8 cellular contexts compared by ENCODE assay signal in genomic region chr4:154626793-154627484, GRCh38. TPM values are rescaled to one million over a fixed set of nuclear protein-coding genes. Genes with fewer than 3 reads are reported as not detected.
DNase-seq lines count a peak whose midpoint lies in the region; ATAC-seq, FAIRE-seq and TF ChIP-seq lines count a peak whose summit lies in the region.

No MANE protein-coding gene starts in this region.

- peak overlapping the region; percentile 66 for H2AFZ ChIP-seq in K562 (ENCODE audit: low read depth, low read length)

- H3K79me2 ChIP-seq in K562 (ENCODE audit: control insufficient read depth, insufficient read depth, low read length) = no peaks in the 10 kb centered on the region

- peaks cover 2 to 13% of the 10 kb centered on the region in 2 experiments; a peak in 3 of 5 replicates for H3K27me3 ChIP-seq in K562 (ENCODE audit: control insufficient read depth in 2 of 2, insufficient read depth in 2 of 2, low read length in 2 of 2)

- in situ Hi-C loops in K562 (cut with MboI) = loop anchor here (5.0 to 10.0 kb wide), 2 partner anchors 150 to 1298 kb away; no protein-coding TSS in a partner anchor

- CTCF ChIA-PET in K562 (lab: Yijun Ruan, JAX; ENCODE audit: low intra/inter-chr PET ratio) = interaction anchor here (0.6 to 1.6 kb wide), 4 partner anchors 74 to 1045 kb away, joined by 3 to 7 read pairs (median 4); no protein-coding TSS in a partner anchor

- POLR2A ChIA-PET in K562 (lab: Yijun Ruan, JAX) = interaction anchor here (0.8 kb wide), 1 partner anchor 14 kb away, joined by 4 read pairs; no protein-coding TSS in a partner anchor

- BruUV-seq in K562 (replicated peaks; lab: Mats Ljungman, UMichigan) = no TSS peak

- 22% methylated on average over 24 of the region's 48 CpGs for WGBS in K562 (ENCODE audit: insufficient coverage, low coverage, missing lambda C conversion rate)

- ATAC-seq in GM19023 (IDR thresholded peaks at IDR 0.05; ENCODE audit: unreplicated experiment) = peak; percentile 94
- ATAC-seq in HG03139 (IDR thresholded peaks at IDR 0.05; ENCODE audit: unreplicated experiment) = peak; percentile 99
- peak; percentile 100 for ATAC-seq in K562

- H3K4me2 ChIP-seq in K562 (ENCODE audit: insufficient read depth, low read length) = no peak overlapping the region

- no peaks in the 10 kb centered on the region for H3K9me1 ChIP-seq in K562 (ENCODE audit: control insufficient read depth, insufficient read depth, low read length)

- intact Hi-C loops in K562 (cut with micrococcal nuclease) = loop anchor here (10.0 kb wide), 1 partner anchor 748 kb away; the partner anchor contains the start of gene MAP9

- peak overlapping the region in 1 of 2 experiments; percentile 66; a peak in 2 of 4 replicates for H3K9ac ChIP-seq in K562 (ENCODE audit: insufficient read depth in 1 of 2, low read depth in 2 of 2, low read length in 2 of 2)

- no peak overlapping the region for H3K27ac ChIP-seq in K562 (ENCODE audit: extremely low read depth, low read depth, low read length)

- DNase-seq in Ammon's horn (ENCODE audit: low spot score) = peak; percentile 40
- DNase-seq in SK-N-DZ (ENCODE audit: low spot score) = peak; percentile 43
- peak; percentile 63 to 77 (median 70) for DNase-seq in K562 (ENCODE audit: extremely low read depth in 1 of 4, low spot score in 3 of 4)
- peak; percentile 83 for DNase-seq in iPS-NIHi7 (ENCODE audit: extremely low spot score)
- DNase-seq in stimulated activated CD4-positive, alpha-beta T cell treated with anti-CD3 and anti-CD28 coated beads, Interleukin-12 subunit alpha, Interleukin-12 subunit beta, amount 100 ng/mL, for 4 hours = peak; percentile 48
- no peak for DNase-seq in OCI-M2 (lab: John Stamatoyannopoulos, UW; ENCODE audit: unreplicated experiment)

- H3K4me3 ChIP-seq in K562 = no peak overlapping the region

- TF ChIP-seq CTCF in K562 (IDR thresholded peaks at IDR 0.05 in 2 of 3, conservative IDR thresholded peaks at IDR 0.05 in 1 of 3; ENCODE audit: insufficient read depth in 2 of 3, low read depth in 1 of 3, low read length in 3 of 3) = peak; percentile 81 to 99 (median 96)

- TF ChIP-seq POLR2A in K562 (conservative IDR thresholded peaks at IDR 0.05) = no peak

- no peaks in the 10 kb centered on the region for H3K9me3 ChIP-seq in K562 (replicated peaks; ENCODE audit: control insufficient read depth, insufficient read depth, low read depth, low read length)

- no peaks in the 10 kb centered on the region for H3K36me3 ChIP-seq in K562 (ENCODE audit: control insufficient read depth, insufficient read depth, low read length)

- H4K20me1 ChIP-seq in K562 (replicated peaks; ENCODE audit: control insufficient read depth, insufficient read depth, low read length) = no peaks in the 10 kb centered on the region

- H3K4me1 ChIP-seq in K562 (replicated peaks in 1 of 2; ENCODE audit: control insufficient read depth in 2 of 2, insufficient read depth in 2 of 2, low read length in 2 of 2) = peaks cover 0 to 9% of the 10 kb centered on the region in 2 experiments; a peak in 2 of 5 replicates

- no peak for TF ChIP-seq EP300 in K562 (IDR thresholded peaks at IDR 0.05; ENCODE audit: low read length)

- peak; percentile 56 to 83 for TF ChIP-seq RAD21 in K562 (CRISPR knock-in tag; conservative IDR thresholded peaks at IDR 0.05 in 1 of 2, IDR thresholded peaks at IDR 0.05 in 1 of 2)

- no peak for FAIRE-seq in K562 (lab: Jason Lieb, UNC)

TF ChIP-seq in K562, 482 proteins besides CTCF, POLR2A, EP300 and RAD21 (continues in another document):
- TF ChIP-seq ZNF384 (IDR thresholded peaks at IDR 0.05; ENCODE audit: low read depth, low read length) (no peak), HLTF (IDR thresholded peaks at IDR 0.05) (no peak), NR1H2 (CRISPR knock-in tag; IDR thresholded peaks at IDR 0.05) (no peak), STAG1 (CRISPR knock-in tag; IDR thresholded peaks at IDR 0.05; ENCODE audit: borderline replicate concordance) (no peak), MYNN (IDR thresholded peaks at IDR 0.05) (no peak), MYNN (CRISPR knock-in tag; IDR thresholded peaks at IDR 0.05) (no peak), HCFC1 (IDR thresholded peaks at IDR 0.05; ENCODE audit: low read depth, low read length) (no peak), KLF10 (CRISPR knock-in tag; IDR thresholded peaks at IDR 0.05) (no peak), RB1 (IDR thresholded peaks at IDR 0.05; ENCODE audit: low read depth) (peak; percentile 66; the same call in 1 of the 2 replicates), CHCHD3 (CRISPR knock-in tag; IDR thresholded peaks at IDR 0.05) (no peak), E2F4 (CRISPR knock-in tag; IDR thresholded peaks at IDR 0.05; ENCODE audit: low read depth) (no peak)

RNA-seq across cellular contexts. Expression of gene FGG, which starts 14.5 kb away (rescaled TPM):
- not detected in 2 replicates for polyA plus RNA-seq in SK-N-DZ (2014; cell fraction: cytosol; rRNA removed)
- polyA plus RNA-seq in SK-N-DZ (2014; cell fraction: nucleus; rRNA removed) = not detected in 2 replicates
- total RNA-seq in K562 (2011; cell fraction: chromatin; rRNA removed; ENCODE audit: low replicate concordance) = not detected in 2 replicates
- not detected in 2 replicates for total RNA-seq in K562 (2011; cell fraction: nucleolus; rRNA removed)
- total RNA-seq in K562 (2011; cell fraction: nucleoplasm; rRNA removed) = not detected in 2 replicates
- 0.45 TPM in 1 of 2 replicates, not detected in the other for total RNA-seq in K562 (2014; rRNA removed)
- total RNA-seq in K562 (2014; rRNA removed; fragmentation: Illumina TruSeq; extraction: Trizol) = 0.33 TPM in 1 of 2 replicates, not detected in the other
- total RNA-seq in K562 (2015; rRNA removed; fragmentation: Illumina TruSeq; extraction: Trizol) = not detected in 2 replicates
- 1.9 and 2.2 TPM in 2 replicates for total RNA-seq in K562 (2021)
- polyA plus RNA-seq in K562 (2011; rRNA removed) = 0.08 and 0.24 TPM in 2 replicates
- not detected in 2 replicates for polyA plus RNA-seq in K562 (2011; cell fraction: cytosol; rRNA removed)
- not detected in 2 replicates for polyA plus RNA-seq in K562 (2011; cell fraction: nucleus; rRNA removed)
- 0.07 and 1.9 TPM in 2 replicates for polyA plus RNA-seq in K562 (2012)
- polyA plus RNA-seq in K562 (2014; fragmentation: Illumina TruSeq; extraction: Trizol) = 0.12 TPM in 1 of 2 replicates, not detected in the other
- polyA plus RNA-seq in K562 (2014; fragmentation: Nextera tagmentation; extraction: Ambion mirVana) = under 1 TPM; 0.34 to 0.41 TPM
- polyA plus RNA-seq in K562 (2014; rRNA removed) = 0.27 TPM in 1 of 2 replicates, not detected in the other
- 0.12 TPM in 1 of 2 replicates, not detected in the other for polyA minus RNA-seq in K562 (2011; rRNA and poly(A)+ RNA removed)
- 1.3 TPM in 1 of 2 replicates, not detected in the other for polyA minus RNA-seq in K562 (2011; cell fraction: cytosol; rRNA and poly(A)+ RNA removed)
- not detected in 2 replicates for polyA minus RNA-seq in K562 (2011; cell fraction: nucleus; rRNA and poly(A)+ RNA removed)

RNA-seq across cellular contexts. Expression of gene FGA, which starts 36.4 kb away (rescaled TPM):
- not detected in 2 replicates for polyA plus RNA-seq in SK-N-DZ (2014; cell fraction: cytosol; rRNA removed)
- not detected in 2 replicates for polyA plus RNA-seq in SK-N-DZ (2014; cell fraction: nucleus; rRNA removed)
- not detected in 2 replicates for total RNA-seq in K562 (2011; cell fraction: chromatin; rRNA removed; ENCODE audit: low replicate concordance)
- not detected in 2 replicates for total RNA-seq in K562 (2011; cell fraction: nucleolus; rRNA removed)
- not detected in 2 replicates for total RNA-seq in K562 (2011; cell fraction: nucleoplasm; rRNA removed)
- not detected in 2 replicates for total RNA-seq in K562 (2014; rRNA removed)
- not detected in 2 replicates for total RNA-seq in K562 (2014; rRNA removed; fragmentation: Illumina TruSeq; extraction: Trizol)
- not detected in 2 replicates for total RNA-seq in K562 (2015; rRNA removed; fragmentation: Illumina TruSeq; extraction: Trizol)
- 2.5 and 3.4 TPM in 2 replicates for total RNA-seq in K562 (2021)
- polyA plus RNA-seq in K562 (2011; rRNA removed) = 0.08 TPM in 1 of 2 replicates, not detected in the other
- not detected in 2 replicates for polyA plus RNA-seq in K562 (2011; cell fraction: cytosol; rRNA removed)
- not detected in 2 replicates for polyA plus RNA-seq in K562 (2011; cell fraction: nucleus; rRNA removed)
- polyA plus RNA-seq in K562 (2012) = 0.08 TPM in 1 of 2 replicates, not detected in the other
- polyA plus RNA-seq in K562 (2014; fragmentation: Illumina TruSeq; extraction: Trizol) = 0.06 TPM in 1 of 2 replicates, not detected in the other
- under 1 TPM in 1 of 2 experiments, not detected in 1; 0.04 TPM for polyA plus RNA-seq in K562 (2014; fragmentation: Nextera tagmentation; extraction: Ambion mirVana)
- polyA plus RNA-seq in K562 (2014; rRNA removed) = not detected in 2 replicates
- not detected in 2 replicates for polyA minus RNA-seq in K562 (2011; rRNA and poly(A)+ RNA removed)
- polyA minus RNA-seq in K562 (2011; cell fraction: cytosol; rRNA and poly(A)+ RNA removed) = 1.7 TPM in 1 of 2 replicates, not detected in the other
- not detected in 2 replicates for polyA minus RNA-seq in K562 (2011; cell fraction: nucleus; rRNA and poly(A)+ RNA removed)
